Comparison of ENCODE assay signal across 21 cellular contexts in the genomic region with DNA sequence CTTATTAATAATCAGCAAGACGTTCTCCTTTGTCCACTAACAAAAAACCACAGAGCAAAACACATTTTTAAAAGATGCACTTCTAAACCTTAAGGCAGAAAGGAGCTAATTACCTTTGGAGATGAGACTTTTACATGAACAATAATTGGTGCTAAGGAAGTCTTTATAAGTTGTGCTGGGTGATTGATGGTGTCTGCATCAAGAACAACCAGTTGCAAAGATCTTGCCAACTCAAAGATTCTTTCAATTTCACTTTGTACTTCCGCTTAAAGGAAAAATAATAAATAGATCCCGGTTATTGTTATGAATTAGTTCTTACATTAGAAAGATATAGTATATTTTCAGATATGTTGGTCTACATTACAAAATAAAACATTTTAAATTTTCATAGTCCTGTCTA.
"Had no signal": no experiment of that assay in that cellular context is flagged by ENCODE, and none has a peak within 500 bp of the region (broad histone marks: within the 10 kb centered on the region; RNA-seq: fewer than 3 reads in every experiment).

No MANE protein-coding gene starts in this region.

- H3K36me3 ChIP-seq: gastrocnemius medialis, heart right ventricle, lower lobe of right lung, prostate gland, transverse colon had no signal

- H3K9me3 ChIP-seq: gastrocnemius medialis, heart right ventricle, lower lobe of right lung, prostate gland, transverse colon had no signal

- ATAC-seq: activated CD8-positive, alpha-beta memory T cell treated with anti-CD3 and anti-CD28 coated beads, Interleukin-2, amount 10 ng/mL, durations not matched to agents 7 days and 5 days; gastrocnemius medialis; heart right ventricle; left colon; lower lobe of right lung; right cardiac atrium had no signal

- H3K4me1 ChIP-seq: prostate gland, transverse colon had no signal

- DNase-seq: activated CD4-positive, alpha-beta T cell treated with anti-CD3 and anti-CD28 coated beads, Interleukin-2, amount 50 U/mL, for 4 hours; activated CD4-positive, CD25-positive, alpha-beta regulatory T cell treated with anti-CD3 and anti-CD28 coated beads, Interleukin-2, amount 50 U/mL, for 72 hours; activated CD8-positive, alpha-beta memory T cell treated with anti-CD3 and anti-CD28 coated beads, Interleukin-2, amount 10 ng/mL, durations not matched to agents 7 days and 5 days; activated naive CD4-positive, alpha-beta T cell treated with anti-CD3 and anti-CD28 coated beads for 36 hours; activated T-cell treated with anti-CD3 and anti-CD28 coated beads, Interleukin-2, amount 50 U/mL, for 1 hour; endodermal cell; gastrocnemius medialis; heart right ventricle; left colon; lower lobe of right lung; nephron progenitor cell; occipital lobe; right cardiac atrium; stimulated activated CD4-positive, alpha-beta T cell treated with anti-CD3 and anti-CD28 coated beads, Interleukin-15, amount 100 ng/mL, for 24 hours; stimulated activated CD4-positive, alpha-beta T cell treated with anti-CD3 and anti-CD28 coated beads, Interleukin-4, amount 100 ng/mL, for 1 hour; stimulated activated naive CD4-positive, alpha-beta T cell; transverse colon had no signal

- FAIRE-seq: astrocyte, bronchial epithelial cell had no signal

- H3K27me3 ChIP-seq: gastrocnemius medialis, heart right ventricle, transverse colon had no signal

- H3K4me3 ChIP-seq: gastrocnemius medialis, heart right ventricle, lower lobe of right lung, prostate gland, skin epidermis, transverse colon had no signal

- H3K27ac ChIP-seq: gastrocnemius medialis, heart right ventricle, lower lobe of right lung, prostate gland, skin epidermis, transverse colon had no signal
